In genomic region chr3:43400162-43400561, GRCh38 we compare ENCODE assay signal across 27 cellular contexts.
"Had no signal": no experiment of that assay in that cellular context is flagged by ENCODE, and none has a peak within 500 bp of the region (broad histone marks: within the 10 kb centered on the region; RNA-seq: fewer than 3 reads in every experiment).

No MANE protein-coding gene starts in this region.

- H3K4me3 ChIP-seq: left lung, lung, mucosa of descending colon, ovary, right atrium auricular region, right lobe of liver, smooth muscle cell, tibial nerve, uterus had no signal

- ATAC-seq: left colon; left lung; mucosa of descending colon; naive thymus-derived CD4-positive, alpha-beta T cell; natural killer cell treated with Interleukin-12 subunit alpha and Interleukin-12 subunit beta and Interleukin-15 and Interleukin-18, amount 100 ng/mL, for 72 hours; right lobe of liver; stimulated activated memory B cell treated with anti-CD40 and anti-IgM and Interleukin-4, amounts not matched to agents 10 μg/mL and 1 μg/mL and 100 μg/mL, for 72 hours; stimulated activated naive CD8-positive, alpha-beta T cell treated with anti-CD3 and anti-CD28 coated beads, Interleukin-15, amount 100 ng/mL, for 72 hours had no signal

- DNase-seq: hypothalamus; immature natural killer cell; kidney; left colon; left lung; midbrain; mucosa of descending colon; naive thymus-derived CD4-positive, alpha-beta T cell; ovary; right lobe of liver; stimulated activated CD4-positive, alpha-beta T cell treated with anti-CD3 and anti-CD28 coated beads, Interleukin-1b, Interleukin-23, amount 100 ng/mL, for 48 hours; stimulated activated CD4-positive, alpha-beta T cell treated with anti-CD3 and anti-CD28 coated beads, Interleukin-2, amount 100 ng/mL, for 48 hours; stimulated activated CD4-positive, alpha-beta T cell treated with anti-CD3 and anti-CD28 coated beads, Interleukin-4, amount 100 ng/mL, for 4 hours; stimulated activated CD8-positive, alpha-beta memory T cell treated with anti-CD3 and anti-CD28 coated beads, Interleukin-4, amount 100 ng/mL, for 48 hours; stimulated activated naive CD4-positive, alpha-beta T cell treated with Interleukin-2 at 50 U/mL for 16 hours; stimulated activated naive CD8-positive, alpha-beta T cell treated with anti-CD3 and anti-CD28 coated beads, Interleukin-15, amount 100 ng/mL, for 72 hours; substantia nigra; uterus had no signal

- H3K27ac Mint-ChIP-seq: memory B cell; natural killer cell treated with Interleukin-12 subunit alpha and Interleukin-12 subunit beta and Interleukin-15 and Interleukin-18, amount 100 ng/mL, for 72 hours; progenitor cell of endocrine pancreas; stimulated activated memory B cell treated with anti-CD40 and anti-IgM and Interleukin-4, amounts not matched to agents 10 μg/mL and 1 μg/mL and 100 μg/mL, for 72 hours; stimulated activated naive CD8-positive, alpha-beta T cell treated with anti-CD3 and anti-CD28 coated beads, Interleukin-15, amount 100 ng/mL, for 72 hours; type B pancreatic cell had no signal

- H3K9me3 ChIP-seq: left lung, mucosa of descending colon, ovary, right atrium auricular region, right lobe of liver, tibial nerve, uterus had no signal

- H3K9me3 Mint-ChIP-seq: immature natural killer cell; memory B cell; naive thymus-derived CD4-positive, alpha-beta T cell; natural killer cell treated with Interleukin-12 subunit alpha and Interleukin-12 subunit beta and Interleukin-15 and Interleukin-18, amount 100 ng/mL, for 72 hours; stimulated activated memory B cell treated with anti-CD40 and anti-IgM and Interleukin-4, amounts not matched to agents 10 μg/mL and 1 μg/mL and 100 μg/mL, for 72 hours; stimulated activated naive CD8-positive, alpha-beta T cell treated with anti-CD3 and anti-CD28 coated beads, Interleukin-15, amount 100 ng/mL, for 72 hours; type B pancreatic cell had no signal

- H3K36me3 Mint-ChIP-seq: memory B cell; natural killer cell treated with Interleukin-12 subunit alpha and Interleukin-12 subunit beta and Interleukin-15 and Interleukin-18, amount 100 ng/mL, for 72 hours; stimulated activated memory B cell treated with anti-CD40 and anti-IgM and Interleukin-4, amounts not matched to agents 10 μg/mL and 1 μg/mL and 100 μg/mL, for 72 hours; type B pancreatic cell had no signal

- H3K4me3 Mint-ChIP-seq: immature natural killer cell; memory B cell; naive thymus-derived CD4-positive, alpha-beta T cell; natural killer cell treated with Interleukin-12 subunit alpha and Interleukin-12 subunit beta and Interleukin-15 and Interleukin-18, amount 100 ng/mL, for 72 hours; stimulated activated memory B cell treated with anti-CD40 and anti-IgM and Interleukin-4, amounts not matched to agents 10 μg/mL and 1 μg/mL and 100 μg/mL, for 72 hours; stimulated activated naive CD8-positive, alpha-beta T cell treated with anti-CD3 and anti-CD28 coated beads, Interleukin-15, amount 100 ng/mL, for 72 hours; type B pancreatic cell had no signal

- H3K4me1 Mint-ChIP-seq: memory B cell; stimulated activated memory B cell treated with anti-CD40 and anti-IgM and Interleukin-4, amounts not matched to agents 10 μg/mL and 1 μg/mL and 100 μg/mL, for 72 hours had no signal

- H3K27me3 Mint-ChIP-seq: memory B cell; natural killer cell treated with Interleukin-12 subunit alpha and Interleukin-12 subunit beta and Interleukin-15 and Interleukin-18, amount 100 ng/mL, for 72 hours; progenitor cell of endocrine pancreas; stimulated activated memory B cell treated with anti-CD40 and anti-IgM and Interleukin-4, amounts not matched to agents 10 μg/mL and 1 μg/mL and 100 μg/mL, for 72 hours; stimulated activated naive CD8-positive, alpha-beta T cell treated with anti-CD3 and anti-CD28 coated beads, Interleukin-15, amount 100 ng/mL, for 72 hours; type B pancreatic cell had no signal
